In genomic region chr15:63801171-63801570, GRCh38 we compare ENCODE assay signal across 20 cellular contexts. TPM values are rescaled to one million over a fixed set of nuclear protein-coding genes. Genes with fewer than 3 reads are reported as not detected.
DNase-seq lines count a peak whose midpoint lies in the region; ATAC-seq and TF ChIP-seq lines count a peak whose summit lies in the region.
"Had no signal": no experiment of that assay in that cellular context is flagged by ENCODE, and none has a peak within 500 bp of the region (broad histone marks: within the 10 kb centered on the region; RNA-seq: fewer than 3 reads in every experiment).

No MANE protein-coding gene starts in this region.

- no peak overlapping the region for H3K4me3 ChIP-seq in left ventricle myocardium inferior
- no peak overlapping the region for H3K4me3 ChIP-seq in BLaER1 treated with 17β-estradiol and CSF1 and Interleukin-3, amounts not matched to agents 10 nM and 100 nM

- H2BK5ac ChIP-seq in H9 (ENCODE audit: insufficient read length, low read length) = no peak overlapping the region

- H3K23ac ChIP-seq in H9 (ENCODE audit: insufficient read length, low read depth, low read length) = no peak overlapping the region

- H3T11ph ChIP-seq in H9 (ENCODE audit: low read length) = no peak overlapping the region

- no peak overlapping the region for H2BK20ac ChIP-seq in H9 (ENCODE audit: low read depth, low read length, poor library complexity, severe bottlenecking)

- no peak overlapping the region for H3K9ac ChIP-seq in BLaER1 treated with 17β-estradiol and CSF1 and Interleukin-3, amounts not matched to agents 10 nM and 100 nM
- H3K9ac ChIP-seq in H9 (ENCODE audit: extremely low read depth, insufficient read length, low read length) = no peak overlapping the region

- no peak overlapping the region for H3K56ac ChIP-seq in H9 (ENCODE audit: insufficient read length, low read depth, low read length)

- H2AK5ac ChIP-seq in H9 (ENCODE audit: insufficient read length, low read length) = no peak overlapping the region

- H3K27me3 Mint-ChIP-seq in T-helper 17 cell (no peaks in the 10 kb centered on the region), H9 (ENCODE audit: low read depth) (no peaks in the 10 kb centered on the region)
- no peaks in the 10 kb centered on the region for H3K27me3 Mint-ChIP-seq in stimulated activated memory B cell treated with anti-CD40 and anti-IgM and Interleukin-4, amounts not matched to agents 10 μg/mL and 1 μg/mL and 100 μg/mL, for 72 hours
- H3K27me3 Mint-ChIP-seq: IgD-negative memory B cell had no signal

- no peak overlapping the region for H4K8ac ChIP-seq in H9 (replicated peaks; ENCODE audit: insufficient read length, low read depth, low read length)

- no peak overlapping the region for H4K5ac ChIP-seq in H9 (ENCODE audit: insufficient read length, low read depth, low read length)

- 0 out of 2 replicates have a peak, but pooled peaks cover 1% of the 10 kb centered on the region for H3K79me2 ChIP-seq in H9 (ENCODE audit: insufficient read depth, low read length)

- H3K4me1 ChIP-seq in left ventricle myocardium inferior (peaks cover 93% of the 10 kb centered on the region), H9 (ENCODE audit: insufficient read depth, low read length) (peaks cover 2% of the 10 kb centered on the region; the same call in 1 of the 2 replicates)
- H3K4me1 ChIP-seq in BLaER1 treated with 17β-estradiol and CSF1 and Interleukin-3, amounts not matched to agents 10 nM and 100 nM = peaks cover 14 to 45% (median 23%) of the 10 kb centered on the region in 10 experiments

- DNase-seq in Right ventricle myocardium inferior (ENCODE audit: missing footprints) = no peak
- no peak for DNase-seq in left ventricle myocardium inferior
- DNase-seq in T-helper 17 cell = no peak
- DNase-seq in NCI-H2107 treated with DMSO at 0.1 percent for 48 hours (lab: John Stamatoyannopoulos, UW; ENCODE audit: unreplicated experiment) = no peak
- no peak for DNase-seq in NCI-H2171 (lab: John Stamatoyannopoulos, UW)
- no peak for DNase-seq in H9
- DNase-seq: C1 segment of cervical spinal cord; CD8-positive, alpha-beta T cell; DND-41; H7; HFFc6; NCI-H1105 treated with DMSO at 0.1 percent for 48 hours; NCI-H1694; NCI-H2081; NCI-H446; NCI-H526; OCI-M1 had no signal

- H2BK120ac ChIP-seq in H9 (ENCODE audit: low read depth, low read length, poor library complexity, severe bottlenecking) = no peak overlapping the region

- H4K20me1 ChIP-seq in BLaER1 treated with 17β-estradiol and CSF1 and Interleukin-3, amounts not matched to agents 10 nM and 100 nM = peaks cover 25 to 94% (median 50%) of the 10 kb centered on the region in 11 experiments; a peak in 18 of 22 replicates
- H4K20me1 ChIP-seq in H9 (ENCODE audit: control insufficient read depth, insufficient read depth, insufficient read length) = no peaks in the 10 kb centered on the region

- H3K4ac ChIP-seq in H9 (ENCODE audit: low read depth, low read length) = no peak overlapping the region

- intact Hi-C loops in Right ventricle myocardium inferior (cut with DNase I) (no loop called here), left ventricle myocardium inferior (cut with micrococcal nuclease) (no loop called here)

- H3K27ac Mint-ChIP-seq in T-helper 17 cell (peak overlapping the region; percentile 77), H9 (no peak overlapping the region)
- H3K27ac Mint-ChIP-seq in stimulated activated memory B cell treated with anti-CD40 and anti-IgM and Interleukin-4, amounts not matched to agents 10 μg/mL and 1 μg/mL and 100 μg/mL, for 72 hours = peak overlapping the region; percentile 38
- H3K27ac Mint-ChIP-seq: CD8-positive, alpha-beta T cell; HFFc6 had no signal

- H3K18ac ChIP-seq in H9 (ENCODE audit: insufficient read length, low read depth, low read length) = no peak overlapping the region

- H3K14ac ChIP-seq in H9 (ENCODE audit: insufficient read depth, low read length) = no peak overlapping the region

- H3K9me3 ChIP-seq in left ventricle myocardium inferior (replicated peaks) = no peaks in the 10 kb centered on the region
- peaks cover 18 to 36% (median 24%) of the 10 kb centered on the region in 11 experiments for H3K9me3 ChIP-seq in BLaER1 treated with 17β-estradiol and CSF1 and Interleukin-3, amounts not matched to agents 10 nM and 100 nM (replicated peaks in 1 of 11)
- H3K9me3 ChIP-seq in T-helper 17 cell (ENCODE audit: control insufficient read depth, low read length, poor library complexity, severe bottlenecking) = no peaks in the 10 kb centered on the region
- H3K9me3 ChIP-seq in H9 (ENCODE audit: control insufficient read depth, low read depth, low read length) = no peaks in the 10 kb centered on the region

- no peak overlapping the region for H3K4me3 Mint-ChIP-seq in T-helper 17 cell
- no peak overlapping the region for H3K4me3 Mint-ChIP-seq in stimulated activated memory B cell treated with anti-CD40 and anti-IgM and Interleukin-4, amounts not matched to agents 10 μg/mL and 1 μg/mL and 100 μg/mL, for 72 hours
- H3K4me3 Mint-ChIP-seq in H9 = no peak overlapping the region
- H3K4me3 Mint-ChIP-seq: CD8-positive, alpha-beta T cell; HFFc6 had no signal

- TF ChIP-seq CTCF in left ventricle myocardium inferior (IDR thresholded peaks at IDR 0.05; ENCODE audit: borderline replicate concordance) = no peak
- TF ChIP-seq CTCF in H9 (conservative IDR thresholded peaks at IDR 0.05) = no peak

- H3K4me2 ChIP-seq in BLaER1 treated with 17β-estradiol and CSF1 and Interleukin-3, amounts not matched to agents 10 nM and 100 nM = peak overlapping the region in 10 of 11 experiments; percentile 19 to 62 (median 50); a peak in 19 of 22 replicates
- H3K4me2 ChIP-seq in H9 (ENCODE audit: insufficient read depth, insufficient read length, low read length) = no peak overlapping the region

- ATAC-seq in Right ventricle myocardium inferior (peak; percentile 40), T-helper 17 cell (no peak)
- ATAC-seq in stimulated activated memory B cell treated with anti-CD40 and anti-IgM and Interleukin-4, amounts not matched to agents 10 μg/mL and 1 μg/mL and 100 μg/mL, for 72 hours = no peak
- ATAC-seq: CD8-positive, alpha-beta T cell had no signal

- H2BK15ac ChIP-seq in H9 (ENCODE audit: low read depth, low read length) = no peak overlapping the region

- no peak overlapping the region for H4K91ac ChIP-seq in H9 (ENCODE audit: insufficient read length, low read depth, low read length)

- peaks cover 55% of the 10 kb centered on the region for H3K4me1 Mint-ChIP-seq in T-helper 17 cell
- H3K4me1 Mint-ChIP-seq in stimulated activated memory B cell treated with anti-CD40 and anti-IgM and Interleukin-4, amounts not matched to agents 10 μg/mL and 1 μg/mL and 100 μg/mL, for 72 hours = peaks cover 84% of the 10 kb centered on the region
- peaks cover 32 to 36% of the 10 kb centered on the region in 2 experiments for H3K4me1 Mint-ChIP-seq in H9

- no CpG with 5 or more reads among the region's 5 CpGs for whole genome bisulfite sequencing in H9 (ENCODE audit: extremely low coverage, insufficient read length, low lambda C conversion rate)

- no peaks in the 10 kb centered on the region for H3K36me3 ChIP-seq in left ventricle myocardium inferior
- peaks cover 3 to 30% (median 19%) of the 10 kb centered on the region in 11 experiments; a peak in 15 of 22 replicates for H3K36me3 ChIP-seq in BLaER1 treated with 17β-estradiol and CSF1 and Interleukin-3, amounts not matched to agents 10 nM and 100 nM

- peaks cover 5% of the 10 kb centered on the region for H3K79me1 ChIP-seq in H9 (ENCODE audit: insufficient read depth, low read depth, low read length, poor library complexity, severe bottlenecking)

- H3K23me2 ChIP-seq in H9 (ENCODE audit: insufficient read length, low read depth, low read length, poor library complexity, severe bottlenecking) = no peaks in the 10 kb centered on the region

- H3K36me3 Mint-ChIP-seq in T-helper 17 cell (ENCODE audit: low read depth) (no peaks in the 10 kb centered on the region), H9 (ENCODE audit: insufficient read depth in 1 of 3, low read depth in 3 of 3) (peaks cover 8 to 23% (median 14%) of the 10 kb centered on the region in 3 experiments)
- peaks cover 28% of the 10 kb centered on the region for H3K36me3 Mint-ChIP-seq in stimulated activated memory B cell treated with anti-CD40 and anti-IgM and Interleukin-4, amounts not matched to agents 10 μg/mL and 1 μg/mL and 100 μg/mL, for 72 hours

- H2AFZ ChIP-seq in H9 (ENCODE audit: low read length) = no peak overlapping the region

- no peaks in the 10 kb centered on the region for H3K27me3 ChIP-seq in left ventricle myocardium inferior (ENCODE audit: low read depth)
- H3K27me3 ChIP-seq in BLaER1 treated with 17β-estradiol and CSF1 and Interleukin-3, amounts not matched to agents 10 nM and 100 nM = no peaks in the 10 kb centered on the region
- H3K27me3 ChIP-seq in H9 (ENCODE audit: insufficient read depth, low read length) = no peaks in the 10 kb centered on the region

- H2BK12ac ChIP-seq in H9 (ENCODE audit: insufficient read length, low read depth, low read length) = no peak overlapping the region

- H3K27ac ChIP-seq in left ventricle myocardium inferior (replicated peaks) (no peak overlapping the region), H9 (ENCODE audit: insufficient read length, low read depth, low read length) (no peak overlapping the region)
- H3K27ac ChIP-seq in BLaER1 treated with 17β-estradiol and CSF1 and Interleukin-3, amounts not matched to agents 10 nM and 100 nM = no peak overlapping the region

- H3K9me3 Mint-ChIP-seq in stimulated activated memory B cell treated with anti-CD40 and anti-IgM and Interleukin-4, amounts not matched to agents 10 μg/mL and 1 μg/mL and 100 μg/mL, for 72 hours = no peaks in the 10 kb centered on the region
- H3K9me3 Mint-ChIP-seq in H9 = peaks cover 16 to 19% of the 10 kb centered on the region in 2 experiments

RNA-seq across cellular contexts. Expression of gene HERC1, which starts 32.6 kb away (rescaled TPM):
- 64.8 TPM for total RNA-seq in Right ventricle myocardium inferior
- total RNA-seq in left ventricle myocardium inferior = 67.6 TPM
- 100 to 1,000 TPM; 252 to 271 TPM for total RNA-seq in T-helper 17 cell
- 36.6 and 38.8 TPM in 2 replicates for total RNA-seq in H9 (2021)

Comparison
In these comparisons a context has a peak if more than half of its experiments do, and no peak if none do; other contexts are left out.
1. H3K27ac Mint-ChIP-seq: peak in T-helper 17 cell (single experiment) and stimulated activated memory B cell treated with anti-CD40 and anti-IgM and Interleukin-4, amounts not matched to agents 10 μg/mL and 1 μg/mL and 100 μg/mL, for 72 hours (single experiment); none in H9 (0 of 3).